Comparison of ENCODE assay signal across 1 cellular context in the genomic region with DNA sequence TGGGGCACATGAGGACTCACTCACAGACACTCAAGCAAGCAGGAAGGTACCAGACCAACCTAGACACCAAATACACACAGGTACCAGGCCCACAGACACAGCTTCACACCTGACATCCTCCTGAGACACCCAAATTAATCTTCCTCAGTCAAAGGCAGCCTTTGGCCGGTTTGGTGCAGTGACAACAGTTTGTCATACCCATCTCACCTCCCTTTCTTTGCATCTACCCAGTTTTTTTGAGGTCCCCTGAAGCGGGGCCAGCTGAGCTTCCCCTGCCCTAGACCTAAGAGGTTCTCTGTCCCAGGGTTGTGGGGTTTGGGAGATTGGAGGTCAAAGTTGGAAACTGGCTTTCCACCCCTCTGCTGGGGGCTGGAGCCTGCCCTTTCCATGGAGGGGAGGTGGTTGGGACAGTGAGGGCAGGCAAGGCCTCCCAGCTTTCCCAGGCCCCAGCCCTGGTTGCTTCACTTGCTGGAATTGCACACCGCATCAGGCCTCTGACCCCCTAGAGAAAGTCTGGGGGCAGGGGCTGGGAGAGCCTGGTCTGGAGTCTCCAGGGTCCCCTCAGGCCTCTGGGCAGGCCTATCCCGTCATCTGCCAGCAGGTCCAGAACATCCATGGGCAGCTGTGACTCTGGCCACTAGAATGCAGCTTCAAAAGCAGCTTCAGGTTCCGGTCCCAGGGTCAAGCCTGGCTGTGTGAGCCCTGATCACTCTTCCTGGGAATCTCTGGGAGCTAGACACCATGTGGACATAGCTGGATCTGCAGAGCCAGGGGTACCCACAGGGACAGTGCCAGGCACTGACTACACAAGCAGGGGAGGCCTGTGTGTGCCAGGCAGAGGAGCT.
TF ChIP-seq lines count a peak whose summit lies in the region.

No MANE protein-coding gene starts in this region.

TF ChIP-seq in GM12891, 5 proteins besides CTCF, POLR2A, EP300 and RAD21:
- TF ChIP-seq POU2F2 (IDR thresholded peaks at IDR 0.05; ENCODE audit: low read depth, low read length) (no peak), SPI1 (IDR thresholded peaks at IDR 0.05; ENCODE audit: low read depth, low read length) (no peak), POLR2AphosphoS5 (IDR thresholded peaks at IDR 0.05; ENCODE audit: low read depth, low read length) (no peak), PAX5 (IDR thresholded peaks at IDR 0.05; ENCODE audit: insufficient read depth, low read length, severe bottlenecking) (no peak), TAF1 (IDR thresholded peaks at IDR 0.05; ENCODE audit: low read depth, low read length) (no peak)
TF ChIP-seq in GM12891: peak in this region for 0.
